ENCODE assay signal across 13 cellular contexts in the genomic region with DNA sequence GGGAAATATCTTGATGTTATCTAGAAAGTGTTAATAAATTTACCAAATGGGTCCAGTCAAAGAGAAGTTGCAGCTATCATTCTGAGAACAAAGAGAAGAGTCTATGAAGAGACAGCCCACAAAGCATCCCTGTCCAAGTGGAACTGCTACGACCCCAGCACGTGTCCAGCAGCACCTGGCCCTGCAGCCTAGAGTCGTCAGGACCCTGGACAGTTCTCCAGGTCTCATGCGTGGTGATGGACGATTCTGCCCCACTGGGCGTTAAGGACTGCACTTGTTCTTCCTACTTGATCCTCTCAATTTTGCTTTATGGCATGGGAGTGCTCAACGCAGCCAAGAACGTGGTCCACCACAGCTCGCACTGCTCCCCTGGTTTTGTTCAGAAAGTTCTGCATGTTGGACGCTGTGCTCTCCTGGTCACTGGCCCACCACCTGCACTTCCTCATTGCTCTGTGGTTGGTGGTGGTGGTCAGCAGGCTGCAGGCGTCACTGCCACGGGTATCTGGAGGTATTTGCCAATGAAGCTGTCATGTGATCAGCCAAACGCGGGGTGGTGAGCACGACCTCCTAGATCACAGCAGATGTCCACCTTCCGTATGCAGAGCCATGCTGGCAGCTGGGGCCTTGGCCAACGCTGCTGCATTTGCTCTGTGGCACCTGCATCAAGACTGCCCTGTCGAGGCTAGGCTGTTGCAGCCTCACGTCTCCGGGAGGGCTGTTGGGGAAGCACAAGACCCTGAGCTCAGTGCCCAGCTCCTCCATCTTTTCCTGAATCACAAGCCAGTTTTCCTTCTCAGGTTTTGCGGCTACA.
DNase-seq lines count a peak whose midpoint lies in the region; ATAC-seq and TF ChIP-seq lines count a peak whose summit lies in the region.
"Had no signal": no experiment of that assay in that cellular context is flagged by ENCODE, and none has a peak within 500 bp of the region (broad histone marks: within the 10 kb centered on the region; RNA-seq: fewer than 3 reads in every experiment).

No MANE protein-coding gene starts in this region.

- H3K27me3 Mint-ChIP-seq in stimulated activated naive CD8-positive, alpha-beta T cell treated with anti-CD3 and anti-CD28 coated beads, Interleukin-15, amount 100 ng/mL, for 72 hours: no peaks in the 10 kb centered on the region

- no peaks in the 10 kb centered on the region for H3K36me3 ChIP-seq in ovary
- H3K36me3 ChIP-seq: esophagus squamous epithelium, prostate gland, upper lobe of left lung had no signal

- no peak for ATAC-seq in stimulated activated naive CD8-positive, alpha-beta T cell treated with anti-CD3 and anti-CD28 coated beads, Interleukin-15, Interleukin-2, amounts not matched to agents 100 U/mL and 50 U/mL, for 24 hours
- no peak for ATAC-seq in stimulated activated naive CD8-positive, alpha-beta T cell treated with anti-CD3 and anti-CD28 coated beads, Interleukin-15, amount 100 ng/mL, for 72 hours
- ATAC-seq in omental fat pad (ENCODE audit: low FRiP score) (no peak), left cardiac atrium (no peak)

- intact Hi-C loops in ovary (cut with DNase I) (no loop called here), left cardiac atrium (cut with DNase I) (no loop called here)

- no peak overlapping the region for H3K27ac Mint-ChIP-seq in stimulated activated naive CD8-positive, alpha-beta T cell treated with anti-CD3 and anti-CD28 coated beads, Interleukin-15, amount 100 ng/mL, for 72 hours

- TF ChIP-seq CTCF in fibroblast of villous mesenchyme (IDR thresholded peaks at IDR 0.05; ENCODE audit: insufficient read depth, low read depth, low read length) (no peak), ovary (IDR thresholded peaks at IDR 0.05) (no peak), omental fat pad (IDR thresholded peaks at IDR 0.05) (no peak), GM10266 (IDR thresholded peaks at IDR 0.05; ENCODE audit: control insufficient read depth, insufficient read depth, low read depth, missing control alignments) (no peak)

- peaks cover 8 to 13% of the 10 kb centered on the region in 2 donors for H3K9me3 Mint-ChIP-seq in stimulated activated naive CD8-positive, alpha-beta T cell treated with anti-CD3 and anti-CD28 coated beads, Interleukin-15, amount 100 ng/mL, for 72 hours

- H3K4me1 Mint-ChIP-seq in stimulated activated naive CD8-positive, alpha-beta T cell treated with anti-CD3 and anti-CD28 coated beads, Interleukin-15, amount 100 ng/mL, for 72 hours: no peaks in the 10 kb centered on the region

- H3K4me1 ChIP-seq in ovary (ENCODE audit: insufficient read depth): no peaks in the 10 kb centered on the region
- H3K4me1 ChIP-seq: esophagus squamous epithelium, prostate gland, upper lobe of left lung had no signal

- TF ChIP-seq POLR2A in ovary (IDR thresholded peaks at IDR 0.05): no peak

- WGBS in ovary, 3 donors: 49 to 58% (median 52%) methylated on average over 21 of the region's 21 CpGs

- H3K4me3 Mint-ChIP-seq in stimulated activated naive CD8-positive, alpha-beta T cell treated with anti-CD3 and anti-CD28 coated beads, Interleukin-15, amount 100 ng/mL, for 72 hours: no peak overlapping the region

- H3K9me3 ChIP-seq in ovary: peaks cover 0 to 4% of the 10 kb centered on the region in 2 donors
- H3K9me3 ChIP-seq: esophagus squamous epithelium, prostate gland had no signal

- no peak overlapping the region for H3K27ac ChIP-seq in ovary
- H3K27ac ChIP-seq: C4-2B, esophagus squamous epithelium, prostate gland, upper lobe of left lung had no signal

- no peaks in the 10 kb centered on the region for H3K27me3 ChIP-seq in ovary
- H3K27me3 ChIP-seq: upper lobe of left lung had no signal

- peak; percentile 3 for DNase-seq in stimulated activated naive CD8-positive, alpha-beta T cell treated with anti-CD3 and anti-CD28 coated beads, Interleukin-15, Interleukin-2, amounts not matched to agents 100 U/mL and 50 U/mL, for 24 hours
- no peak for DNase-seq in stimulated activated naive CD8-positive, alpha-beta T cell treated with anti-CD3 and anti-CD28 coated beads, Interleukin-15, amount 100 ng/mL, for 72 hours
- peak; percentile 54 for DNase-seq in RPMI8226
- peak; percentile 4 for DNase-seq in fibroblast of villous mesenchyme (ENCODE audit: low read depth)
- no peak for DNase-seq in ovary
- no peak for DNase-seq in omental fat pad (ENCODE audit: low spot score)
- DNase-seq in GM10266 (ENCODE audit: extremely low spot score): no peak
- no peak for DNase-seq in left cardiac atrium
- DNase-seq: anterior cingulate cortex, esophagus squamous epithelium, upper lobe of left lung had no signal

- H3K4me3 ChIP-seq in fibroblast of villous mesenchyme (ENCODE audit: low read depth, low read length): no peak overlapping the region
- H3K4me3 ChIP-seq in ovary: no peak overlapping the region
- H3K4me3 ChIP-seq: esophagus squamous epithelium, prostate gland, upper lobe of left lung had no signal

- no peak for TF ChIP-seq EP300 in ovary (IDR thresholded peaks at IDR 0.05)

Comparison
In these comparisons a context has a peak if more than half of its experiments do, and no peak if none do; other contexts are left out.
1. DNase-seq: peak in stimulated activated naive CD8-positive, alpha-beta T cell treated with anti-CD3 and anti-CD28 coated beads, Interleukin-15, Interleukin-2, amounts not matched to agents 100 U/mL and 50 U/mL, for 24 hours (single experiment), RPMI8226 (single experiment) and fibroblast of villous mesenchyme (single experiment); none in stimulated activated naive CD8-positive, alpha-beta T cell treated with anti-CD3 and anti-CD28 coated beads, Interleukin-15, amount 100 ng/mL, for 72 hours (0 of 2), ovary (0 of 5), omental fat pad (single experiment), GM10266 (single experiment) and left cardiac atrium (single experiment).